23 cellular contexts compared by ENCODE assay signal in the genomic region with DNA sequence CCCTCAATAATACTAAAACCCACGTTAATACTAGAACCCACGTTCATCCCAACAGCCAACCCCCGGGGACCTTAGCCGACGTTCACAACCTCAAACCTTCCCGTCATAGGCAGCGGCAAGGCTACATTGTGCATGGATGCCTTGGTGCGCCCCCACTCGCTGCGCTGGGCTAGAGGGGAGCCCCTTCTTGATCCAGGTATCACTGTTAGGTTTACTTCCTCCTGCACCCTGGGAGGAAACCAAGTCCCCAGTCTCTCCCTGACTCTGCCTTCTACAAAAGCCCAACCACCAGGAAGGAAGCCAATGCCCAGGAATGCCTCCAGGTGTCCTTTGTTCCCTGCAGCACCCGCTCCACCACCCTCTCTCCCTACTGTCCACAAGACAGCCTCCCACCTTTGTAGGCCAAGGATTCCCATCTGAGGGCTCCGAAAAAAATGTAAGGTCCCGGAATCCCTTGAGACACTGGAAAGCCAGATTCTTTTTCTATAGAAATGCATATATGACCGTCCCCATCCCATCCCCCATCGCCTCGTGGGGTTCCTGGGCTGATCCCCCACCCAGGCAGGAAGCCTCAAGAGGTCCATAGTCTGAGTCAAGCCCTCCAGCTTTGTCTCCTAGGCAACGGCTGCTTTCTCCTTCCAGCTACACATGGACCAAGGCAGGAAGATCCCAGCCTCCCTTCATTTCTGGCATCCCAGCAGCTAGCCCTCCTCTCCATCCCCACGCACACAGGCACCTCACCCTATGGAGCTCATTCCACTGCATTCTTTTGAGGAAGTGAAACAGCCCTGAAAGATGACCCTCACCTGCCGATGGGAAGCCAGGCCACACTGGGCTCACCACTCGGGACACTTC. TPM values are rescaled to one million over a fixed set of nuclear protein-coding genes. Genes with fewer than 3 reads are reported as not detected.
DNase-seq lines count a peak whose midpoint lies in the region; ATAC-seq and TF ChIP-seq lines count a peak whose summit lies in the region.
"Had no signal": no experiment of that assay in that cellular context is flagged by ENCODE, and none has a peak within 500 bp of the region (broad histone marks: within the 10 kb centered on the region; RNA-seq: fewer than 3 reads in every experiment).

No MANE protein-coding gene starts in this region.

- H2AFZ ChIP-seq in neuronal stem cell (ENCODE audit: low read length): no peak overlapping the region

- CTCF ChIA-PET in RWPE1 (lab: Yijun Ruan, JAX): interaction anchor here (1.0 kb wide), 1 partner anchor 87 kb away, joined by 3 read pairs; no protein-coding TSS in a partner anchor

- ATAC-seq in GM18520 (IDR thresholded peaks at IDR 0.05; ENCODE audit: unreplicated experiment) (no peak), GM21423 (IDR thresholded peaks at IDR 0.05; ENCODE audit: unreplicated experiment) (no peak)
- ATAC-seq: activated naive CD8-positive, alpha-beta T cell treated with anti-CD3 and anti-CD28 coated beads, Interleukin-2, amount 50 U/mL, for 24 hours; effector memory CD8-positive, alpha-beta T cell had no signal

- peaks cover 18% of the 10 kb centered on the region for H3K79me1 ChIP-seq in neuronal stem cell (ENCODE audit: low read depth, low read length)

- no peak overlapping the region for H4K8ac ChIP-seq in neuronal stem cell (ENCODE audit: low read depth, low read length)

- H4K20me1 ChIP-seq in BLaER1: peaks cover 100% of the 10 kb centered on the region

- H3K36me3 ChIP-seq in BLaER1 (peaks cover 98% of the 10 kb centered on the region), iPS-20b (ENCODE audit: insufficient read depth, low read depth, low read length) (peaks cover 86% of the 10 kb centered on the region), neuronal stem cell (replicated peaks in 1 of 2; ENCODE audit: control insufficient read depth in 2 of 2, insufficient read depth in 2 of 2, low read length in 2 of 2) (peaks cover 16 to 89% of the 10 kb centered on the region in 2 donors)

- no peak for TF ChIP-seq CTCF in RWPE1 (conservative IDR thresholded peaks at IDR 0.05; ENCODE audit: low read depth)

- no peak overlapping the region for H3K23ac ChIP-seq in neuronal stem cell (ENCODE audit: low read depth, low read length, poor library complexity)

- H3K18ac ChIP-seq in neuronal stem cell (ENCODE audit: low read length): peak overlapping the region; percentile 83

- H3K4me1 ChIP-seq in BLaER1 (peaks cover 81% of the 10 kb centered on the region), iPS-20b (ENCODE audit: insufficient read depth, low read length) (peaks cover 68% of the 10 kb centered on the region), neuronal stem cell (ENCODE audit: control insufficient read depth in 2 of 2, insufficient read depth in 1 of 2, low read depth in 1 of 2, low read length in 2 of 2) (peaks cover 0 to 32% of the 10 kb centered on the region in 2 donors)

- no peak overlapping the region for H2BK15ac ChIP-seq in neuronal stem cell (ENCODE audit: low read length)

- peak overlapping the region; percentile 26 for H3K4me2 ChIP-seq in BLaER1
- H3K4me2 ChIP-seq in neuronal stem cell (ENCODE audit: insufficient read depth, low read length, poor library complexity, severe bottlenecking): no peak overlapping the region
- H3K4me2 ChIP-seq: KMS-11 had no signal

- H2AK5ac ChIP-seq in neuronal stem cell (ENCODE audit: low read depth, low read length): peak overlapping the region; percentile 26

- H3K27ac ChIP-seq in BLaER1 (no peak overlapping the region), RWPE1 (peak overlapping the region; percentile 34), iPS-20b (ENCODE audit: low read length) (no peak overlapping the region), neuronal stem cell (replicated peaks; ENCODE audit: low read length) (no peak overlapping the region)
- H3K27ac ChIP-seq: KMS-11, tibial nerve had no signal

- H3K14ac ChIP-seq in neuronal stem cell (ENCODE audit: low read length): no peak overlapping the region

- H3K27me3 ChIP-seq in BLaER1: no peaks in the 10 kb centered on the region
- no peaks in the 10 kb centered on the region for H3K27me3 ChIP-seq in iPS-20b (ENCODE audit: insufficient read depth, low read length)
- no peaks in the 10 kb centered on the region for H3K27me3 ChIP-seq in neuronal stem cell (ENCODE audit: control insufficient read depth in 3 of 3, insufficient read depth in 3 of 3, low read depth in 1 of 3, low read length in 3 of 3)
- H3K27me3 ChIP-seq: tibial nerve had no signal

- H2BK120ac ChIP-seq in neuronal stem cell (ENCODE audit: low read depth, low read length): no peak overlapping the region

- POLR2A ChIA-PET in RWPE1 (lab: Yijun Ruan, JAX; ENCODE audit: low non-redundant PET): no interaction called here

- H4K91ac ChIP-seq in neuronal stem cell (ENCODE audit: low read depth, low read length, poor library complexity): no peak overlapping the region

- H3K4ac ChIP-seq in neuronal stem cell (ENCODE audit: low read length): no peak overlapping the region

- H3K9me3 ChIP-seq in BLaER1 (no peaks in the 10 kb centered on the region), iPS-20b (ENCODE audit: insufficient read depth, low read depth, low read length) (no peaks in the 10 kb centered on the region), neuronal stem cell (replicated peaks in 1 of 2; ENCODE audit: control insufficient read depth in 2 of 2, insufficient read depth in 1 of 2, low read depth in 1 of 2, low read length in 2 of 2) (peaks cover 0 to 16% of the 10 kb centered on the region in 2 donors)
- H3K9me3 ChIP-seq: HAP-1 had no signal

- DNase-seq in RWPE1 (ENCODE audit: low spot score) (no peak), neuronal stem cell (ENCODE audit: low spot score) (no peak), T-helper 9 cell (no peak)
- no peak for DNase-seq in stimulated activated CD4-positive, alpha-beta T cell treated with anti-CD3 and anti-CD28 coated beads, Interleukin-12 subunit alpha, Interleukin-12 subunit beta, amount 100 ng/mL, for 4 hours
- DNase-seq: 8988T; activated CD4-positive, alpha-beta T cell treated with anti-CD3 and anti-CD28 coated beads, Interleukin-2, amount 50 U/mL, for 48 hours; activated CD4-positive, CD25-positive, alpha-beta regulatory T cell; activated effector memory CD4-positive, alpha-beta T cell treated with Interleukin-2 at 50 U/mL for 16 hours; activated naive CD8-positive, alpha-beta T cell treated with anti-CD3 and anti-CD28 coated beads, Interleukin-2, amount 50 U/mL, for 24 hours; effector memory CD8-positive, alpha-beta T cell; NCI-H1694; NCI-H748 treated with DMSO at 0.1 percent for 48 hours; OCI-M1; Right ventricle myocardium superior; stimulated activated CD4-positive, alpha-beta T cell treated with anti-CD3 and anti-CD28 coated beads, Interleukin-4, amount 100 ng/mL, for 4 hours; T1000 had no signal

- no CpG with 5 or more reads among the region's 20 CpGs for WGBS in neuronal stem cell (ENCODE audit: extremely low coverage in 2 of 2, insufficient read length in 2 of 2, insufficient replicate concordance in 1 of 2), 2 donors

- H3K9ac ChIP-seq in BLaER1 (no peak overlapping the region), iPS-20b (ENCODE audit: low read depth, low read length) (no peak overlapping the region), neuronal stem cell (ENCODE audit: low read depth, low read length, poor library complexity) (no peak overlapping the region)
- H3K9ac ChIP-seq: KMS-11 had no signal

- H2BK12ac ChIP-seq in neuronal stem cell (ENCODE audit: low read length): no peak overlapping the region

- no peak overlapping the region for H3K4me3 ChIP-seq in BLaER1
- H3K4me3 ChIP-seq in iPS-20b (ENCODE audit: low read length): peak overlapping the region; percentile 2; the same call in 1 of the 2 replicates
- no peak overlapping the region for H3K4me3 ChIP-seq in neuronal stem cell (ENCODE audit: low read length in 2 of 2)
- H3K4me3 ChIP-seq: HAP-1, tibial nerve had no signal

- no peak overlapping the region for H2BK5ac ChIP-seq in neuronal stem cell (ENCODE audit: low read length)

RNA-seq across cellular contexts. Expression of a gene that starts 25.2 kb away (rescaled TPM):
- 55.2 TPM for polyA plus RNA-seq in neuronal stem cell (2013, experiment 1 of 2)
- 52.9 TPM for polyA plus RNA-seq in neuronal stem cell (2013, experiment 2 of 2)
